In genomic region chr11:67273260-67273990, GRCh38 we compare ENCODE assay signal across 8 cellular contexts. TPM values are rescaled to one million over a fixed set of nuclear protein-coding genes. Genes with fewer than 3 reads are reported as not detected.
DNase-seq lines count a peak whose midpoint lies in the region; ATAC-seq and TF ChIP-seq lines count a peak whose summit lies in the region.

No MANE protein-coding gene starts in this region.

- TF ChIP-seq CTCF in GM12873 (IDR thresholded peaks at IDR 0.05; ENCODE audit: insufficient read depth, low read depth, low read length, missing control alignments) (peak; percentile 10), glutamatergic neuron (IDR thresholded peaks at IDR 0.05; ENCODE audit: partially characterized antibody, unreplicated experiment) (no peak)

- no peaks in the 10 kb centered on the region for H3K9me3 Mint-ChIP-seq in T-helper 2 cell treated with Interferon-gamma antibody and Interleukin-4, amounts not matched to agents 5 μg/mL and 100 μg/mL, for 36 hours
- peaks cover 4% of the 10 kb centered on the region for H3K9me3 Mint-ChIP-seq in glutamatergic neuron (ENCODE audit: unreplicated experiment)

- peak overlapping the region in 1 of 3 donors; percentile 22 for H3K4me3 ChIP-seq in skeletal muscle tissue (ENCODE audit: low read length in 3 of 3)

- H3K4me1 Mint-ChIP-seq in T-helper 2 cell treated with Interferon-gamma antibody and Interleukin-4, amounts not matched to agents 5 μg/mL and 100 μg/mL, for 36 hours (ENCODE audit: low read depth), result peaks cover 59% of the 10 kb centered on the region
- peaks cover 22% of the 10 kb centered on the region for H3K4me1 Mint-ChIP-seq in glutamatergic neuron (ENCODE audit: low read depth, unreplicated experiment)

- H3K4me1 ChIP-seq in skeletal muscle tissue (ENCODE audit: control insufficient read depth in 3 of 3, insufficient read depth in 3 of 3, low read length in 3 of 3), result peaks cover 97 to 100% (median 99%) of the 10 kb centered on the region in 3 donors

- H3K4me3 Mint-ChIP-seq in T-helper 2 cell treated with Interferon-gamma antibody and Interleukin-4, amounts not matched to agents 5 μg/mL and 100 μg/mL, for 36 hours, result peak overlapping the region; percentile 98
- H3K4me3 Mint-ChIP-seq in glutamatergic neuron (ENCODE audit: unreplicated experiment), result no peak overlapping the region

- H3K27ac Mint-ChIP-seq in T-helper 2 cell treated with Interferon-gamma antibody and Interleukin-4, amounts not matched to agents 5 μg/mL and 100 μg/mL, for 36 hours, result peak overlapping the region; percentile 60
- H3K27ac Mint-ChIP-seq in glutamatergic neuron (ENCODE audit: unreplicated experiment), result no peak overlapping the region

- H3K27me3 Mint-ChIP-seq in T-helper 2 cell treated with Interferon-gamma antibody and Interleukin-4, amounts not matched to agents 5 μg/mL and 100 μg/mL, for 36 hours (ENCODE audit: low read depth), result no peaks in the 10 kb centered on the region
- peaks cover 5% of the 10 kb centered on the region for H3K27me3 Mint-ChIP-seq in glutamatergic neuron (ENCODE audit: unreplicated experiment)

- no peak for DNase-seq in T-helper 2 cell treated with Interferon-gamma antibody and Interleukin-4, amounts not matched to agents 5 μg/mL and 100 μg/mL, for 36 hours (ENCODE audit: low spot score)
- DNase-seq in glutamatergic neuron (peak; percentile 16), anterior cingulate cortex (lab: John Stamatoyannopoulos, UW) (no peak), DMS153 treated with DMSO at 0.1 percent for 48 hours (lab: John Stamatoyannopoulos, UW; ENCODE audit: unreplicated experiment) (no peak)

- peaks cover 0 to 4% (median 2%) of the 10 kb centered on the region in 3 donors for H3K36me3 ChIP-seq in skeletal muscle tissue (ENCODE audit: control insufficient read depth in 3 of 3, insufficient read depth in 3 of 3, low read length in 3 of 3)

- peak overlapping the region; percentile 64 for H3K27ac ChIP-seq in skeletal muscle tissue (ENCODE audit: low read depth, low read length)

- no peak for ATAC-seq in GM21360 (IDR thresholded peaks at IDR 0.05; ENCODE audit: unreplicated experiment)
- no peak for ATAC-seq in HG03039 (IDR thresholded peaks at IDR 0.05; ENCODE audit: unreplicated experiment)

- H3K9me3 ChIP-seq in skeletal muscle tissue (ENCODE audit: control insufficient read depth in 3 of 3, low read length in 3 of 3), result no peaks in the 10 kb centered on the region

- H3K36me3 Mint-ChIP-seq in T-helper 2 cell treated with Interferon-gamma antibody and Interleukin-4, amounts not matched to agents 5 μg/mL and 100 μg/mL, for 36 hours (ENCODE audit: low read depth), result peaks cover 68% of the 10 kb centered on the region
- H3K36me3 Mint-ChIP-seq in glutamatergic neuron (ENCODE audit: unreplicated experiment), result no peaks in the 10 kb centered on the region

- no peaks in the 10 kb centered on the region for H3K27me3 ChIP-seq in skeletal muscle tissue (ENCODE audit: control insufficient read depth in 3 of 3, insufficient read depth in 3 of 3, low read length in 3 of 3)

- H3K9ac ChIP-seq in skeletal muscle tissue (ENCODE audit: low read depth in 1 of 3, low read length in 3 of 3), result peak overlapping the region in 2 of 3 donors; percentile 38 to 66

RNA-seq across cellular contexts. Expression of gene GRK2, which starts 7.2 kb away (rescaled TPM):
- 52.2 TPM for total RNA-seq in glutamatergic neuron (ENCODE audit: unreplicated experiment)
- 27.7 TPM for total RNA-seq in skeletal muscle tissue

RNA-seq across cellular contexts. Expression of gene ANKRD13D, which starts 15.7 kb away (rescaled TPM):
- total RNA-seq in glutamatergic neuron (ENCODE audit: unreplicated experiment) (109 TPM), skeletal muscle tissue (12.5 TPM)

RNA-seq across cellular contexts. Expression of gene SSH3, which starts 29.9 kb away (rescaled TPM):
- total RNA-seq in glutamatergic neuron (ENCODE audit: unreplicated experiment), result 8.3 TPM
- total RNA-seq in skeletal muscle tissue, result 6.8 TPM
